Comparison of ENCODE assay signal across 16 cellular contexts in genomic region chr9:34386656-34387055, GRCh38. TPM values are rescaled to one million over a fixed set of nuclear protein-coding genes. Genes with fewer than 3 reads are reported as not detected.
DNase-seq lines count a peak whose midpoint lies in the region; ATAC-seq and TF ChIP-seq lines count a peak whose summit lies in the region.
"Had no signal": no experiment of that assay in that cellular context is flagged by ENCODE, and none has a peak within 500 bp of the region (broad histone marks: within the 10 kb centered on the region; RNA-seq: fewer than 3 reads in every experiment).

No MANE protein-coding gene starts in this region.

- CTCF ChIA-PET in activated CD8-positive, alpha-beta T cell treated with anti-CD3 and anti-CD28 coated beads for 36 hours (lab: Charles Lee): interaction anchor here (0.8 to 2.8 kb wide), 2 partner anchors 8 to 204 kb away, joined by 3 to 17 read pairs; partner anchors contain the start of gene MYORG

- WGBS in endodermal cell (ENCODE audit: insufficient coverage in 1 of 2, insufficient read length in 1 of 2), 2 experiments: 90 to 93% methylated on average over 2 to 3 of the region's 3 CpGs

- no peak overlapping the region for H3K27ac ChIP-seq in endodermal cell (ENCODE audit: low read depth, low read length)
- H3K27ac ChIP-seq: A549, C4-2B had no signal

- no peaks in the 10 kb centered on the region for H3K4me1 Mint-ChIP-seq in endodermal cell
- H3K4me1 Mint-ChIP-seq in activated CD8-positive, alpha-beta T cell treated with anti-CD3 and anti-CD28 coated beads for 36 hours (ENCODE audit: low read depth): no peaks in the 10 kb centered on the region

- no peak overlapping the region for H3K4me3 Mint-ChIP-seq in endodermal cell
- H3K4me3 Mint-ChIP-seq in activated CD8-positive, alpha-beta T cell treated with anti-CD3 and anti-CD28 coated beads for 36 hours: no peak overlapping the region
- H3K4me3 Mint-ChIP-seq: HFFc6 had no signal

- H3K9me3 Mint-ChIP-seq in endodermal cell: no peaks in the 10 kb centered on the region
- H3K9me3 Mint-ChIP-seq in activated CD8-positive, alpha-beta T cell treated with anti-CD3 and anti-CD28 coated beads for 36 hours: no peaks in the 10 kb centered on the region
- H3K9me3 Mint-ChIP-seq: HFFc6 had no signal

- POLR2A ChIA-PET in activated CD8-positive, alpha-beta T cell treated with anti-CD3 and anti-CD28 coated beads for 36 hours (lab: Charles Lee): no interaction called here

- H3K27me3 ChIP-seq in endodermal cell (ENCODE audit: control insufficient read depth, insufficient read depth, low read length, poor library complexity, severe bottlenecking): peaks cover 37% of the 10 kb centered on the region

- no peak for TF ChIP-seq CTCF in endodermal cell (conservative IDR thresholded peaks at IDR 0.05)
- no peak for TF ChIP-seq CTCF in activated CD8-positive, alpha-beta T cell treated with anti-CD3 and anti-CD28 coated beads for 36 hours (IDR thresholded peaks at IDR 0.05)

- H3K27ac Mint-ChIP-seq in endodermal cell: no peak overlapping the region
- no peak overlapping the region for H3K27ac Mint-ChIP-seq in activated CD8-positive, alpha-beta T cell treated with anti-CD3 and anti-CD28 coated beads for 36 hours
- H3K27ac Mint-ChIP-seq: CD4-positive, alpha-beta memory T cell; HFFc6 had no signal

- ATAC-seq in Right ventricle myocardium inferior (no peak), GM18870 (IDR thresholded peaks at IDR 0.05; ENCODE audit: unreplicated experiment) (no peak)
- ATAC-seq in activated CD8-positive, alpha-beta T cell treated with anti-CD3 and anti-CD28 coated beads for 36 hours: no peak
- ATAC-seq: A549 had no signal

- no peaks in the 10 kb centered on the region for H3K9me3 ChIP-seq in endodermal cell (ENCODE audit: control insufficient read depth, low read length)
- H3K9me3 ChIP-seq: A549, BE2C had no signal

- peak; percentile 43 for DNase-seq in cardiac septum (ENCODE audit: low spot score)
- DNase-seq in Right ventricle myocardium inferior (ENCODE audit: missing footprints): no peak
- DNase-seq in endodermal cell: peak; percentile 20
- DNase-seq in mesenteric fat pad (ENCODE audit: low spot score): peak; percentile 73
- DNase-seq in activated CD8-positive, alpha-beta T cell treated with anti-CD3 and anti-CD28 coated beads for 36 hours: no peak
- DNase-seq in globus pallidus (ENCODE audit: low spot score): no peak
- DNase-seq: BE2C; CD4-positive, alpha-beta memory T cell; DMS153; DMS79 treated with DMSO at 0.1 percent for 48 hours; EL; HCEC 1CT; HFFc6 had no signal

- no peaks in the 10 kb centered on the region for H3K36me3 Mint-ChIP-seq in endodermal cell (ENCODE audit: low read depth)
- H3K36me3 Mint-ChIP-seq in activated CD8-positive, alpha-beta T cell treated with anti-CD3 and anti-CD28 coated beads for 36 hours (ENCODE audit: low read depth): no peaks in the 10 kb centered on the region
- H3K36me3 Mint-ChIP-seq: CD4-positive, alpha-beta memory T cell had no signal

- no peak overlapping the region for H3K4me3 ChIP-seq in endodermal cell (ENCODE audit: low read length)
- H3K4me3 ChIP-seq: A549 had no signal

- no peak overlapping the region for H3K9ac ChIP-seq in endodermal cell (ENCODE audit: extremely low read depth, low read length, poor library complexity, severe bottlenecking)

- intact Hi-C loops in cardiac septum (cut with DNase I): no loop called here
- intact Hi-C loops in Right ventricle myocardium inferior (cut with DNase I): no loop called here
- intact Hi-C loops in activated CD8-positive, alpha-beta T cell treated with anti-CD3 and anti-CD28 coated beads for 36 hours (cut with micrococcal nuclease): no loop called here

- H3K36me3 ChIP-seq in endodermal cell (ENCODE audit: control insufficient read depth, insufficient read depth, low read length): no peaks in the 10 kb centered on the region
- H3K36me3 ChIP-seq: BE2C had no signal

- no peaks in the 10 kb centered on the region for H3K4me1 ChIP-seq in endodermal cell (ENCODE audit: control insufficient read depth, insufficient read depth, low read length)
- H3K4me1 ChIP-seq: A549, BE2C had no signal

- peaks cover 49% of the 10 kb centered on the region for H3K27me3 Mint-ChIP-seq in endodermal cell (ENCODE audit: insufficient read depth)
- H3K27me3 Mint-ChIP-seq in activated CD8-positive, alpha-beta T cell treated with anti-CD3 and anti-CD28 coated beads for 36 hours: no peaks in the 10 kb centered on the region
- H3K27me3 Mint-ChIP-seq: CD4-positive, alpha-beta memory T cell had no signal

RNA-seq across cellular contexts. Expression of gene MYORG, which starts 10.0 kb away (rescaled TPM):
- total RNA-seq in cardiac septum (9.7 TPM), Right ventricle myocardium inferior (9.0 TPM), endodermal cell (10 to 100 TPM; 56.7 to 58.8 TPM), mesenteric fat pad (10.1 TPM)
- 10.2 TPM for polyA plus RNA-seq in endodermal cell (2013, experiment 1 of 2)
- 10.9 TPM for polyA plus RNA-seq in endodermal cell (2013, experiment 2 of 2)
- total RNA-seq in activated CD8-positive, alpha-beta T cell treated with anti-CD3 and anti-CD28 coated beads for 36 hours: 1 to 10 TPM; 4.1 to 5.5 TPM

RNA-seq across cellular contexts. Expression of gene NUDT2, which starts 57.3 kb away (rescaled TPM):
- total RNA-seq in cardiac septum (23.0 TPM), Right ventricle myocardium inferior (19.7 TPM), endodermal cell (10 to 100 TPM; 20.6 to 29.4 TPM), mesenteric fat pad (17.7 TPM)
- 20.2 TPM for polyA plus RNA-seq in endodermal cell (2013, experiment 1 of 2)
- polyA plus RNA-seq in endodermal cell (2013, experiment 2 of 2): 21.4 TPM
- 10 to 100 TPM; 35.3 to 38.4 TPM for total RNA-seq in activated CD8-positive, alpha-beta T cell treated with anti-CD3 and anti-CD28 coated beads for 36 hours

RNA-seq across cellular contexts. Expression of gene KIF24, which starts 57.6 kb away (rescaled TPM):
- total RNA-seq in cardiac septum (0.89 TPM), Right ventricle myocardium inferior (0.78 TPM), endodermal cell (10 to 100 TPM in 1 of 2 donors, 1 to 10 TPM in 1; 7.7 to 10.6 TPM), mesenteric fat pad (0.45 TPM)
- 7.7 TPM for polyA plus RNA-seq in endodermal cell (2013, experiment 1 of 2)
- 8.1 TPM for polyA plus RNA-seq in endodermal cell (2013, experiment 2 of 2)
- total RNA-seq in activated CD8-positive, alpha-beta T cell treated with anti-CD3 and anti-CD28 coated beads for 36 hours: 1 to 10 TPM; 5.8 to 5.9 TPM
- polyA plus RNA-seq: CD4-positive, alpha-beta memory T cell had no signal

Comparison
In these comparisons a context has a peak if more than half of its experiments do, and no peak if none do; other contexts are left out.
1. DNase-seq: peak in cardiac septum (single experiment), endodermal cell (single experiment) and mesenteric fat pad (single experiment); none in Right ventricle myocardium inferior (single experiment), activated CD8-positive, alpha-beta T cell treated with anti-CD3 and anti-CD28 coated beads for 36 hours (single experiment) and globus pallidus (single experiment).